ENCODE assay signal across 19 cellular contexts in the genomic region with DNA sequence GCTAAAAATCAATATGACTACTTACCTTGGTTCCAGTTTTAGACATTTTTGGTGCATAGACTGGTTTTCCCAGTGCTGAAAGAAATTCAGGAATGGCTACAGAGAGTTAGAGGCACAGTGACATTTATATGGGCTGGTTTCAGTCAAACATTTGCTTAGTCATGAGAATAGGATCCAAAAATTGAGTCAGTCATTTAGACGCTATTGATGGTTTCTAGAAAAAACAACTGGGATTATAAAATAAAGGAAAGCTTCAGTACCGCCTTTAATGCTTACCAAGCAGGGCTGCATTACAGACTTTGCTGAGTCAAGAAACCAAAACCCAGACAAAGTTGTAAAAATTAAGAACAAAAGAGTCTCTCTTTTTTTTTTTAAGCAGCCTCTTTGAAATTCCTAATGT. TPM values are rescaled to one million over a fixed set of nuclear protein-coding genes. Genes with fewer than 3 reads are reported as not detected.
A peak's percentile ranks its signal among the peaks of the same experiment; 100 is the strongest.
DNase-seq lines count a peak whose midpoint lies in the region; ATAC-seq and TF ChIP-seq lines count a peak whose summit lies in the region.
"Had no signal": no experiment of that assay in that cellular context is flagged by ENCODE, and none has a peak within 500 bp of the region (broad histone marks: within the 10 kb centered on the region; RNA-seq: fewer than 3 reads in every experiment).

CRYGS (minus strand) TSS at position 100 of the 400 bp plus-strand sequence; CDS start at position 46, 54 bp downstream.

- no peak within 1 kb of the TSS for H3K9ac ChIP-seq in colonic mucosa (ENCODE audit: low read depth in 2 of 2, low read length in 2 of 2)

- H3K27ac Mint-ChIP-seq in HFFc6: peak within 1 kb of the TSS; percentile 4; the same call in 1 of the 2 replicates
- H3K27ac Mint-ChIP-seq in activated T-helper 17 cell treated with anti-CD3 and anti-CD28 coated beads, Interleukin-2, amount 50 U/mL, for 72 hours: peak within 1 kb of the TSS; percentile 35

- H3K36me3 Mint-ChIP-seq in HFFc6 (ENCODE audit: low read depth): no peaks in the 10 kb centered on the region; the same call in 1 of the 2 replicates
- H3K36me3 Mint-ChIP-seq in activated T-helper 17 cell treated with anti-CD3 and anti-CD28 coated beads, Interleukin-2, amount 50 U/mL, for 72 hours (ENCODE audit: low read depth): peaks cover 48% of the 10 kb centered on the region

- peaks cover 43% of the 10 kb centered on the region for H3K4me1 Mint-ChIP-seq in HFFc6 (ENCODE audit: low read depth)
- H3K4me1 Mint-ChIP-seq in activated T-helper 17 cell treated with anti-CD3 and anti-CD28 coated beads, Interleukin-2, amount 50 U/mL, for 72 hours: peaks cover 12% of the 10 kb centered on the region

- no peak for ATAC-seq in activated T-helper 17 cell treated with anti-CD3 and anti-CD28 coated beads, Interleukin-2, amount 50 U/mL, for 72 hours (replicated peaks)
- ATAC-seq: Panc1, Right ventricle myocardium inferior had no signal

- H3K27ac ChIP-seq in colonic mucosa: no peak within 1 kb of the TSS
- H3K27ac ChIP-seq: C4-2B had no signal

- H3K36me3 ChIP-seq in colonic mucosa: no peaks in the 10 kb centered on the region

- no peaks in the 10 kb centered on the region for H3K4me1 ChIP-seq in colonic mucosa

- peak; percentile 13 for DNase-seq in AG09309 (ENCODE audit: low read depth)
- DNase-seq in HFFc6: no peak
- DNase-seq in fibroblast of mammary gland (ENCODE audit: low read depth): peak; percentile 28
- DNase-seq in colonic mucosa: no peak
- no peak for DNase-seq in nucleus accumbens (lab: John Stamatoyannopoulos, UW)
- DNase-seq in NCI-H2107 treated with DMSO at 0.1 percent for 48 hours (lab: John Stamatoyannopoulos, UW; ENCODE audit: unreplicated experiment): no peak
- DNase-seq in NCI-H1105 (lab: John Stamatoyannopoulos, UW): no peak
- DNase-seq: 8988T, COR-L47, KBM-7, NCI-H1048, NCI-H146, NCI-H2081, NCI-H524 had no signal

- TF ChIP-seq CTCF in AG09309 (IDR thresholded peaks at IDR 0.05; ENCODE audit: control insufficient read depth, insufficient read depth, low read depth, low read length, missing control alignments) (no peak), HFFc6 (IDR thresholded peaks at IDR 0.05) (no peak), fibroblast of mammary gland (conservative IDR thresholded peaks at IDR 0.05; ENCODE audit: control insufficient read depth, insufficient read depth, low read depth, low read length) (no peak), colonic mucosa (IDR thresholded peaks at IDR 0.05) (no peak)

- H3K4me3 Mint-ChIP-seq in HFFc6: no peak within 1 kb of the TSS
- no peak within 1 kb of the TSS for H3K4me3 Mint-ChIP-seq in activated T-helper 17 cell treated with anti-CD3 and anti-CD28 coated beads, Interleukin-2, amount 50 U/mL, for 72 hours

- no peaks in the 10 kb centered on the region for H3K27me3 Mint-ChIP-seq in HFFc6 (ENCODE audit: insufficient read depth)
- no peaks in the 10 kb centered on the region for H3K27me3 Mint-ChIP-seq in activated T-helper 17 cell treated with anti-CD3 and anti-CD28 coated beads, Interleukin-2, amount 50 U/mL, for 72 hours

- no peaks in the 10 kb centered on the region for H3K9me3 Mint-ChIP-seq in HFFc6
- no peaks in the 10 kb centered on the region for H3K9me3 Mint-ChIP-seq in activated T-helper 17 cell treated with anti-CD3 and anti-CD28 coated beads, Interleukin-2, amount 50 U/mL, for 72 hours

- H3K27me3 ChIP-seq in colonic mucosa: no peaks in the 10 kb centered on the region

- H3K4me3 ChIP-seq in AG09309 (ENCODE audit: control insufficient read depth, low read depth, low read length) (no peak within 1 kb of the TSS), fibroblast of mammary gland (ENCODE audit: control insufficient read depth, low read depth, low read length) (no peak within 1 kb of the TSS), colonic mucosa (no peak within 1 kb of the TSS)
- H3K4me3 ChIP-seq: HAP-1 had no signal

- intact Hi-C loops in colonic mucosa (cut with DNase I): no loop called here

- H3K9me3 ChIP-seq in colonic mucosa: no peaks in the 10 kb centered on the region
- H3K9me3 ChIP-seq: HAP-1 had no signal

RNA-seq across cellular contexts. Expression of gene CRYGS, which starts in this region (rescaled TPM):
- total RNA-seq in HFFc6 (2021; fragmentation: NEBNext Ultra II Directional; extraction: Animal tissue kit (Norgen Biotek cat#: 25700)): under 1 TPM; 0.34 to 0.87 (median 0.68) TPM
- total RNA-seq in activated T-helper 17 cell treated with anti-CD3 and anti-CD28 coated beads, Interleukin-2, amount 50 U/mL, for 72 hours: 1 to 10 TPM; 2.4 to 4.9 TPM
- 1 to 10 TPM; 2.3 to 2.6 TPM for total RNA-seq in colonic mucosa

Comparison
In these comparisons a context has a peak if more than half of its experiments do, and no peak if none do; other contexts are left out.
1. DNase-seq: peak in AG09309 (single experiment) and fibroblast of mammary gland (single experiment); none in HFFc6 (single experiment), colonic mucosa (single experiment), nucleus accumbens (0 of 56), NCI-H2107 treated with DMSO at 0.1 percent for 48 hours (single experiment) and NCI-H1105 (single experiment).